In the genomic region with DNA sequence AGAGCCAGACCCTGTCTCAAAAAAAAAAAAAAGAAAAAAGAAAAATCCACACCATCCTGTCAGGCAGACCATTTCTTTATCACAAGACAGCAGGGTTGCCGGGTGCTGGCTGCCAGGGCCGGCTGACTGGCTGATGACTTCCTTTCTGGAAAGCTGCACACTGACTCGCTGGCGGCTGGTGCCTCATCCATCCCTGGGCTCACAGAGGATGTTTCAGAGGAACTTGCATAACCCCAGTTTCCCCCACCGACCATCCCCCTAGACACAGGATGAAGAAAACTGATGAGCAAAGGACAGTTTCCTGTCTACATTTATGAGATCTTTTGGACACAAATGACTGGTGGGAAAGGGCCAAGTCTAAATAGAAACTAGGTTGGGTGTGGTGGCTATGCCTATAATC, we compare ENCODE assay signal across 9 cellular contexts. TPM values are rescaled to one million over a fixed set of nuclear protein-coding genes. Genes with fewer than 3 reads are reported as not detected.
DNase-seq lines count a peak whose midpoint lies in the region; ATAC-seq lines count a peak whose summit lies in the region.
"Had no signal": no experiment of that assay in that cellular context is flagged by ENCODE, and none has a peak within 500 bp of the region (broad histone marks: within the 10 kb centered on the region; RNA-seq: fewer than 3 reads in every experiment).

No MANE protein-coding gene starts in this region.

- no peaks in the 10 kb centered on the region for H3K36me3 ChIP-seq in ACC112 (ENCODE audit: insufficient read depth, low read length)

- no peaks in the 10 kb centered on the region for H3K27me3 Mint-ChIP-seq in activated naive CD8-positive, alpha-beta T cell treated with anti-CD3 and anti-CD28 coated beads, Interleukin-2, amount 10 ng/mL, durations not matched to agents 7 days and 5 days

- POLR2A ChIA-PET in activated naive CD8-positive, alpha-beta T cell treated with anti-CD3 and anti-CD28 coated beads, Interleukin-2, amount 10 ng/mL, durations not matched to agents 7 days and 5 days (lab: Charles Lee) = interaction anchor here (0.7 to 1.1 kb wide), 4 partner anchors 36 to 206 kb away, joined by 3 to 5 read pairs (median 3); partner anchors contain the start of genes COQ2 and HELQ

- no peaks in the 10 kb centered on the region for H3K9me3 Mint-ChIP-seq in activated naive CD8-positive, alpha-beta T cell treated with anti-CD3 and anti-CD28 coated beads, Interleukin-2, amount 10 ng/mL, durations not matched to agents 7 days and 5 days

- peak; percentile 11 for DNase-seq in Jurkat, Clone E6-1 (ENCODE audit: low read depth, low spot score)
- DNase-seq in activated naive CD8-positive, alpha-beta T cell treated with anti-CD3 and anti-CD28 coated beads, Interleukin-2, amount 10 ng/mL, durations not matched to agents 7 days and 5 days = peak; percentile 36
- peak; percentile 11 for DNase-seq in left kidney (ENCODE audit: low read depth, low spot score)
- no peak for DNase-seq in SW 1271 (lab: John Stamatoyannopoulos, UW)
- no peak for DNase-seq in NCI-H2196 treated with DMSO at 0.1 percent for 48 hours (lab: John Stamatoyannopoulos, UW; ENCODE audit: unreplicated experiment)
- DNase-seq in cerebellum (ENCODE audit: low spot score) = no peak
- no peak for DNase-seq in NCI-H1694 treated with DMSO at 0.1 percent for 48 hours (lab: John Stamatoyannopoulos, UW)
- DNase-seq: DMS79 had no signal

- H3K4me3 ChIP-seq in ACC112 (ENCODE audit: low read depth, low read length) = no peak overlapping the region
- no peak overlapping the region for H3K4me3 ChIP-seq in Jurkat, Clone E6-1 (ENCODE audit: low read length)

- no peaks in the 10 kb centered on the region for H3K79me2 ChIP-seq in ACC112 (ENCODE audit: control insufficient read depth, insufficient read depth, low read length, unreplicated experiment)

- H3K27ac ChIP-seq in ACC112 (ENCODE audit: low read depth, low read length) = 0 out of 2 replicates have a peak overlapping the region, but pooled peaks have one; percentile 3

- peak overlapping the region; percentile 57 for H3K27ac Mint-ChIP-seq in activated naive CD8-positive, alpha-beta T cell treated with anti-CD3 and anti-CD28 coated beads, Interleukin-2, amount 10 ng/mL, durations not matched to agents 7 days and 5 days

- H2AFZ ChIP-seq in ACC112 (ENCODE audit: low read length, unreplicated experiment) = no peak overlapping the region

- peak overlapping the region; percentile 29 for H3K4me3 Mint-ChIP-seq in activated naive CD8-positive, alpha-beta T cell treated with anti-CD3 and anti-CD28 coated beads, Interleukin-2, amount 10 ng/mL, durations not matched to agents 7 days and 5 days

- H3K27me3 ChIP-seq in ACC112 (ENCODE audit: insufficient read depth, low read length) = no peaks in the 10 kb centered on the region

- H3K36me3 Mint-ChIP-seq in activated naive CD8-positive, alpha-beta T cell treated with anti-CD3 and anti-CD28 coated beads, Interleukin-2, amount 10 ng/mL, durations not matched to agents 7 days and 5 days = peaks cover 46% of the 10 kb centered on the region

- peak; percentile 86 for ATAC-seq in activated naive CD8-positive, alpha-beta T cell treated with anti-CD3 and anti-CD28 coated beads, Interleukin-2, amount 10 ng/mL, durations not matched to agents 7 days and 5 days (ENCODE audit: low read depth)

- peaks cover 12% of the 10 kb centered on the region for H3K4me1 Mint-ChIP-seq in activated naive CD8-positive, alpha-beta T cell treated with anti-CD3 and anti-CD28 coated beads, Interleukin-2, amount 10 ng/mL, durations not matched to agents 7 days and 5 days

- H3K4me1 ChIP-seq in ACC112 (ENCODE audit: control insufficient read depth, insufficient read depth, low read length, unreplicated experiment) = peaks cover 5% of the 10 kb centered on the region

RNA-seq across cellular contexts. Expression of gene HPSE, which starts 14.1 kb away (rescaled TPM):
- 0.93 TPM for polyA plus RNA-seq in Jurkat, Clone E6-1 (2012; ENCODE audit: insufficient read depth, insufficient read length)
- total RNA-seq in activated naive CD8-positive, alpha-beta T cell treated with anti-CD3 and anti-CD28 coated beads, Interleukin-2, amount 10 ng/mL, durations not matched to agents 7 days and 5 days = 10 to 100 TPM; 16.5 to 17.3 TPM
- total RNA-seq in cerebellum = 1.7 TPM

RNA-seq across cellular contexts. Expression of gene COQ2, which starts 36.0 kb away (rescaled TPM):
- polyA plus RNA-seq in Jurkat, Clone E6-1 (2012; ENCODE audit: insufficient read depth, insufficient read length) = 9.6 TPM
- total RNA-seq in activated naive CD8-positive, alpha-beta T cell treated with anti-CD3 and anti-CD28 coated beads, Interleukin-2, amount 10 ng/mL, durations not matched to agents 7 days and 5 days = 10 to 100 TPM; 13.1 to 15.5 TPM
- 14.8 TPM for total RNA-seq in cerebellum

Comparison
In these comparisons a context has a peak if more than half of its experiments do, and no peak if none do; other contexts are left out.
1. DNase-seq: peak in Jurkat, Clone E6-1 (single experiment), activated naive CD8-positive, alpha-beta T cell treated with anti-CD3 and anti-CD28 coated beads, Interleukin-2, amount 10 ng/mL, durations not matched to agents 7 days and 5 days (single experiment) and left kidney (single experiment); none in SW 1271 (0 of 2), NCI-H2196 treated with DMSO at 0.1 percent for 48 hours (single experiment), cerebellum (single experiment) and NCI-H1694 treated with DMSO at 0.1 percent for 48 hours (single experiment).